8 cellular contexts compared by ENCODE assay signal in the genomic region with DNA sequence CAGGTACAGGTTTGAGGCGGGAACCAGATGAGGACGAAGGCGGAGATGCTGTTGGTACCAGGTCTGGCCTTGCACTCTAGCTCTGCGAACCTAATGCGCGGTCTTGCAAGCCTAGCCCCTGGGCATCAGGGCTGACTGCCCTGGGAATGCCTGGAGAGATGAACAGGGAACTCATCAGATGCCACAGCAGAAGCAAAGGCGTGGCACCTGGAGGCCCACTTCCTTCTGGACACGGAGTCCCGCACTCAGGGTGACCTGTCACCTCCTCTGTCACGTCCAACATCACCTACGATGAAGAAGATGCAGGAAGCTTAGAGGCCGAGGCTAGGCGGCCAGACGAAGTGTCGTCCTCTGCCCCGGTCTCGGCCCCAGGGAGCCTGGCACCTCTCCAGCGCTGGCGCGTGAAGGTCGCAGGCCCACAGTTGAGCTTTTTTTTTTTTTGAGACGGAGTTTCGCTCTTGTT. TPM values are rescaled to one million over a fixed set of nuclear protein-coding genes. Genes with fewer than 3 reads are reported as not detected.
A peak's percentile ranks its signal among the peaks of the same experiment; 100 is the strongest.
DNase-seq lines count a peak whose midpoint lies in the region; ATAC-seq and TF ChIP-seq lines count a peak whose summit lies in the region.

No MANE protein-coding gene starts in this region.

- peaks cover 22% of the 10 kb centered on the region for H3K36me3 Mint-ChIP-seq in Caco-2 (ENCODE audit: insufficient read depth, unreplicated experiment)
- H3K36me3 Mint-ChIP-seq in MCF 10A (ENCODE audit: insufficient read depth, unreplicated experiment) = peaks cover 22% of the 10 kb centered on the region

- H3K27me3 Mint-ChIP-seq in Caco-2 (ENCODE audit: insufficient read depth, unreplicated experiment) (no peaks in the 10 kb centered on the region), MCF 10A (ENCODE audit: insufficient read depth, unreplicated experiment) (no peaks in the 10 kb centered on the region)

- BruUV-seq in Caco-2 (replicated peaks; lab: Mats Ljungman, UMichigan) (TSS peak; percentile 79), MCF 10A (replicated peaks; lab: Mats Ljungman, UMichigan) (TSS peak; percentile 58)

- POLR2A ChIA-PET in Caco-2 (lab: Charles Lee) = interaction anchor here (0.6 to 2.2 kb wide), 7 partner anchors 9 to 301 kb away, joined by 3 to 84 read pairs (median 5); a partner anchor contains a TSS
- POLR2A ChIA-PET in MCF 10A (lab: Yijun Ruan, JAX) = interaction anchor here (0.6 to 3.6 kb wide), 15 partner anchors 9 to 1116 kb away, joined by 3 to 139 read pairs (median 4); a partner anchor contains a TSS

- no peak for TF ChIP-seq CTCF in Caco-2 (IDR thresholded peaks at IDR 0.05; ENCODE audit: insufficient read depth in 1 of 2, low read depth in 1 of 2, low read length in 1 of 2, severe bottlenecking in 1 of 2, unreplicated experiment in 1 of 2)
- no peak for TF ChIP-seq CTCF in MCF 10A (IDR thresholded peaks at IDR 0.05; ENCODE audit: unreplicated experiment)
- no peak for TF ChIP-seq CTCF in lower lobe of right lung (IDR thresholded peaks at IDR 0.05)

- intact Hi-C loops in Caco-2 (cut with micrococcal nuclease; ENCODE audit: unreplicated experiment) = loop anchor here (1.0 kb wide), 2 partner anchors 10 to 132 kb away; a partner anchor contains a TSS
- intact Hi-C loops in MCF 10A (cut with micrococcal nuclease) = no loop called here
- intact Hi-C loops in lower lobe of right lung (cut with DNase I) = no loop called here

- H3K36me3 ChIP-seq in Caco-2 (ENCODE audit: control insufficient read depth, insufficient read depth, low read length) (no peaks in the 10 kb centered on the region), lower lobe of right lung (peaks cover 4% of the 10 kb centered on the region)

- peak overlapping the region; percentile 88 for H3K27ac ChIP-seq in lower lobe of right lung

- no peaks in the 10 kb centered on the region for H3K27me3 ChIP-seq in Caco-2 (replicated peaks; ENCODE audit: control insufficient read depth, insufficient read depth, low read length)
- H3K27me3 ChIP-seq in lower lobe of right lung (ENCODE audit: low read depth) = no peaks in the 10 kb centered on the region

- H3K4me1 ChIP-seq in Caco-2 (peaks cover 19% of the 10 kb centered on the region), lower lobe of right lung (peaks cover 33% of the 10 kb centered on the region)

- H3K9me3 Mint-ChIP-seq in Caco-2 (ENCODE audit: unreplicated experiment) (no peaks in the 10 kb centered on the region), MCF 10A (ENCODE audit: unreplicated experiment) (no peaks in the 10 kb centered on the region)

- H3K9me3 ChIP-seq in Caco-2 = no peaks in the 10 kb centered on the region
- no peaks in the 10 kb centered on the region for H3K9me3 ChIP-seq in lower lobe of right lung

- DNase-seq in Caco-2 = no peak
- DNase-seq in HT-29 (ENCODE audit: low spot score) = peak; percentile 33
- DNase-seq in MCF 10A (ENCODE audit: unreplicated experiment) = no peak
- peak; percentile 76 for DNase-seq in lower lobe of right lung
- DNase-seq in ureter (ENCODE audit: low spot score) = peak; percentile 50
- no peak for DNase-seq in iPS-NIHi7 (ENCODE audit: extremely low spot score)
- no peak for DNase-seq in SHP77 treated with DMSO at 0.1 percent for 48 hours (lab: John Stamatoyannopoulos, UW)

- H3K27ac Mint-ChIP-seq in Caco-2 (ENCODE audit: unreplicated experiment) (peak overlapping the region; percentile 93), MCF 10A (ENCODE audit: low read depth, unreplicated experiment) (peak overlapping the region; percentile 93)

- CTCF ChIA-PET in Caco-2 (lab: Charles Lee) (interaction anchor here (0.6 to 1.8 kb wide), 11 partner anchors 8 to 635 kb away, joined by 3 to 28 read pairs (median 5); a partner anchor contains a TSS), MCF 10A (lab: Yijun Ruan, JAX) (interaction anchor here (0.6 to 2.4 kb wide), 16 partner anchors 9 to 1389 kb away, joined by 3 to 14 read pairs (median 4); a partner anchor contains a TSS)

- H3K4me3 ChIP-seq in Caco-2 (ENCODE audit: low read depth, low read length) = peak overlapping the region; percentile 46
- H3K4me3 ChIP-seq in lower lobe of right lung = peak overlapping the region; percentile 64

- ATAC-seq in lower lobe of right lung (peak; percentile 27 to 28), HG03442 (IDR thresholded peaks at IDR 0.05; ENCODE audit: unreplicated experiment) (no peak)

- peaks cover 19% of the 10 kb centered on the region for H3K4me1 Mint-ChIP-seq in Caco-2 (ENCODE audit: low read depth, unreplicated experiment)
- H3K4me1 Mint-ChIP-seq in MCF 10A (ENCODE audit: insufficient read depth, unreplicated experiment) = peaks cover 10% of the 10 kb centered on the region

- peak overlapping the region; percentile 88 for H3K4me3 Mint-ChIP-seq in Caco-2 (ENCODE audit: unreplicated experiment)
- peak overlapping the region; percentile 83 for H3K4me3 Mint-ChIP-seq in MCF 10A (ENCODE audit: unreplicated experiment)

RNA-seq across cellular contexts. Expression of a gene that starts 9.4 kb away (rescaled TPM):
- total RNA-seq in Caco-2 (2022) (1,587 and 1,689 TPM in 2 replicates), MCF 10A (2022) (2,295 and 2,621 TPM in 2 replicates), lower lobe of right lung (1,283 TPM), ureter (1,915 TPM)
- total RNA-seq in HT-29 (2014; rRNA removed; shearing (Covaris generic)) = 381 and 410 TPM in 2 replicates

RNA-seq across cellular contexts. Expression of a gene that starts 47.9 kb away (rescaled TPM):
- total RNA-seq in Caco-2 (2022) (67.1 and 74.2 TPM in 2 replicates), MCF 10A (2022) (30.3 and 50.2 TPM in 2 replicates), lower lobe of right lung (1.3 TPM), ureter (3.0 TPM)
- 66.8 and 82.2 TPM in 2 replicates for total RNA-seq in HT-29 (2014; rRNA removed; shearing (Covaris generic))

Comparison
In these comparisons a context has a peak if more than half of its experiments do, and no peak if none do; other contexts are left out.
1. DNase-seq: peak in HT-29 (single experiment), lower lobe of right lung (single experiment) and ureter (single experiment); none in Caco-2 (0 of 2), MCF 10A (single experiment), iPS-NIHi7 (single experiment) and SHP77 treated with DMSO at 0.1 percent for 48 hours (single experiment).